Comparison of ENCODE assay signal across 14 cellular contexts in genomic region chr1:43069481-43070050, GRCh38.
DNase-seq lines count a peak whose midpoint lies in the region; ATAC-seq and TF ChIP-seq lines count a peak whose summit lies in the region.
"Had no signal": no experiment of that assay in that cellular context is flagged by ENCODE, and none has a peak within 500 bp of the region (broad histone marks: within the 10 kb centered on the region; RNA-seq: fewer than 3 reads in every experiment).

No MANE protein-coding gene starts in this region.

- TF ChIP-seq POLR2A in testis (IDR thresholded peaks at IDR 0.05): no peak

- no peak for TF ChIP-seq CTCF in testis (IDR thresholded peaks at IDR 0.05)
- no peak for TF ChIP-seq CTCF in left ventricle myocardium inferior (IDR thresholded peaks at IDR 0.05; ENCODE audit: borderline replicate concordance)

- H3K56ac ChIP-seq in mesendoderm (ENCODE audit: low read length): peak overlapping the region; percentile 90

- ATAC-seq in HG02571 (IDR thresholded peaks at IDR 0.05; ENCODE audit: unreplicated experiment): no peak
- no peak for ATAC-seq in activated CD8-positive, alpha-beta T cell treated with anti-CD3 and anti-CD28 coated beads, Interleukin-2, amount 10 ng/mL, durations not matched to agents 7 days and 5 days
- ATAC-seq: natural killer cell had no signal

- intact Hi-C loops in testis (cut with DNase I; ENCODE audit: low total_unique reads): loop anchor here (5.0 kb wide), 1 partner anchor 147 kb away; no protein-coding TSS in a partner anchor
- intact Hi-C loops in left ventricle myocardium inferior (cut with micrococcal nuclease): no loop called here

- H3K79me1 ChIP-seq in mesendoderm (ENCODE audit: low read length): no peaks in the 10 kb centered on the region

- H3K27me3 ChIP-seq in mesendoderm (ENCODE audit: insufficient read depth, low read length, poor library complexity) (no peaks in the 10 kb centered on the region), testis (no peaks in the 10 kb centered on the region), left ventricle myocardium inferior (ENCODE audit: low read depth) (no peaks in the 10 kb centered on the region)

- no peaks in the 10 kb centered on the region for H3K9me3 Mint-ChIP-seq in activated CD8-positive, alpha-beta T cell treated with anti-CD3 and anti-CD28 coated beads, Interleukin-2, amount 10 ng/mL, durations not matched to agents 7 days and 5 days (ENCODE audit: insufficient read depth)
- H3K9me3 Mint-ChIP-seq: activated naive CD8-positive, alpha-beta T cell treated with anti-CD3 and anti-CD28 coated beads, Interleukin-2, amount 10 ng/mL, durations not matched to agents 7 days and 5 days; natural killer cell had no signal

- peak overlapping the region; percentile 66 for H3K4ac ChIP-seq in mesendoderm (ENCODE audit: low read depth, low read length)

- H3K9me3 ChIP-seq in testis (no peaks in the 10 kb centered on the region), left ventricle myocardium inferior (replicated peaks) (no peaks in the 10 kb centered on the region)

- H3K4me1 ChIP-seq in mesendoderm (ENCODE audit: control insufficient read depth, low read depth, low read length): peaks cover 3% of the 10 kb centered on the region
- peaks cover 5% of the 10 kb centered on the region for H3K4me1 ChIP-seq in testis
- H3K4me1 ChIP-seq in left ventricle myocardium inferior: peaks cover 18% of the 10 kb centered on the region

- H3K18ac ChIP-seq in mesendoderm (ENCODE audit: low read length): peak overlapping the region; percentile 71

- DNase-seq in NCI-H510A treated with DMSO at 0.1 percent for 48 hours (lab: John Stamatoyannopoulos, UW) (peak; percentile 51), NCI-H510A (lab: John Stamatoyannopoulos, UW) (no peak), caudate nucleus (lab: John Stamatoyannopoulos, UW) (peak in 7 of 61 donors; percentile 8 to 32 (median 15)), mesendoderm (peak; percentile 75), testis (peak; percentile 32), left ventricle myocardium inferior (no peak)
- DNase-seq in activated CD8-positive, alpha-beta T cell treated with anti-CD3 and anti-CD28 coated beads, Interleukin-2, amount 10 ng/mL, durations not matched to agents 7 days and 5 days: no peak
- DNase-seq: activated naive CD8-positive, alpha-beta T cell treated with anti-CD3 and anti-CD28 coated beads, Interleukin-2, amount 10 ng/mL, durations not matched to agents 7 days and 5 days; dermis blood vessel endothelial cell; Karpas-422; natural killer cell; NCI-H187 treated with DMSO at 0.1 percent for 48 hours had no signal

- no peaks in the 10 kb centered on the region for H3K36me3 ChIP-seq in mesendoderm (ENCODE audit: control insufficient read depth, insufficient read depth, low read length)
- no peaks in the 10 kb centered on the region for H3K36me3 ChIP-seq in testis (ENCODE audit: low read depth, missing control alignments)
- no peaks in the 10 kb centered on the region for H3K36me3 ChIP-seq in left ventricle myocardium inferior

- H3K27me3 Mint-ChIP-seq in activated CD8-positive, alpha-beta T cell treated with anti-CD3 and anti-CD28 coated beads, Interleukin-2, amount 10 ng/mL, durations not matched to agents 7 days and 5 days (ENCODE audit: low read depth): peaks cover 6% of the 10 kb centered on the region

- H4K5ac ChIP-seq in mesendoderm (ENCODE audit: low read length): no peak overlapping the region

- POLR2A ChIA-PET in activated CD8-positive, alpha-beta T cell treated with anti-CD3 and anti-CD28 coated beads, Interleukin-2, amount 10 ng/mL, durations not matched to agents 7 days and 5 days (lab: Charles Lee): no interaction called here

- no peak overlapping the region for H3K4me2 ChIP-seq in mesendoderm (ENCODE audit: low read length)

- no peak overlapping the region for H2BK15ac ChIP-seq in mesendoderm (replicated peaks; ENCODE audit: low read depth)

- peak overlapping the region; percentile 3 for H3K9ac ChIP-seq in mesendoderm (ENCODE audit: low read length)

- H2BK120ac ChIP-seq in mesendoderm (ENCODE audit: low read depth, low read length): peak overlapping the region; percentile 3

- no peak overlapping the region for H3K4me3 ChIP-seq in mesendoderm (ENCODE audit: low read length)
- H3K4me3 ChIP-seq in testis: no peak overlapping the region
- H3K4me3 ChIP-seq in left ventricle myocardium inferior: no peak overlapping the region

- peaks cover 15% of the 10 kb centered on the region for H3K4me1 Mint-ChIP-seq in activated CD8-positive, alpha-beta T cell treated with anti-CD3 and anti-CD28 coated beads, Interleukin-2, amount 10 ng/mL, durations not matched to agents 7 days and 5 days (ENCODE audit: low read depth)

- no CpG with 5 or more reads among the region's 12 CpGs for WGBS in mesendoderm (ENCODE audit: extremely low coverage, insufficient coverage, low lambda C conversion rate)
- WGBS in testis, 2 donors: 53 to 75% methylated on average over 6 to 12 of the region's 12 CpGs

- H2AK5ac ChIP-seq in mesendoderm (ENCODE audit: low read length): no peak overlapping the region

- H3K4me3 Mint-ChIP-seq in activated CD8-positive, alpha-beta T cell treated with anti-CD3 and anti-CD28 coated beads, Interleukin-2, amount 10 ng/mL, durations not matched to agents 7 days and 5 days: no peak overlapping the region
- H3K4me3 Mint-ChIP-seq: activated naive CD8-positive, alpha-beta T cell treated with anti-CD3 and anti-CD28 coated beads, Interleukin-2, amount 10 ng/mL, durations not matched to agents 7 days and 5 days; natural killer cell had no signal

- no peak overlapping the region for H4K8ac ChIP-seq in mesendoderm (ENCODE audit: low read depth, low read length)

- no peaks in the 10 kb centered on the region for H3K36me3 Mint-ChIP-seq in activated CD8-positive, alpha-beta T cell treated with anti-CD3 and anti-CD28 coated beads, Interleukin-2, amount 10 ng/mL, durations not matched to agents 7 days and 5 days (ENCODE audit: low read depth)
- H3K36me3 Mint-ChIP-seq: activated naive CD8-positive, alpha-beta T cell treated with anti-CD3 and anti-CD28 coated beads, Interleukin-2, amount 10 ng/mL, durations not matched to agents 7 days and 5 days; natural killer cell had no signal

- H3K27ac ChIP-seq in caudate nucleus (ENCODE audit: low read depth, low read length) (peak overlapping the region; percentile 65), mesendoderm (ENCODE audit: low read depth, low read length) (peak overlapping the region; percentile 25), testis (no peak overlapping the region), left ventricle myocardium inferior (replicated peaks) (no peak overlapping the region)
- H3K27ac ChIP-seq: 22Rv1 had no signal

- H3K79me2 ChIP-seq in mesendoderm (ENCODE audit: control insufficient read depth, insufficient read depth, low read length): no peaks in the 10 kb centered on the region

- no peak overlapping the region for H3K23ac ChIP-seq in mesendoderm (ENCODE audit: low read length)

- CTCF ChIA-PET in activated CD8-positive, alpha-beta T cell treated with anti-CD3 and anti-CD28 coated beads, Interleukin-2, amount 10 ng/mL, durations not matched to agents 7 days and 5 days (lab: Charles Lee): interaction anchor here (2.2 kb wide), 1 partner anchor 147 kb away, joined by 8 read pairs; no protein-coding TSS in a partner anchor

- H3K27ac Mint-ChIP-seq in activated CD8-positive, alpha-beta T cell treated with anti-CD3 and anti-CD28 coated beads, Interleukin-2, amount 10 ng/mL, durations not matched to agents 7 days and 5 days: no peak overlapping the region
- H3K27ac Mint-ChIP-seq: activated naive CD8-positive, alpha-beta T cell treated with anti-CD3 and anti-CD28 coated beads, Interleukin-2, amount 10 ng/mL, durations not matched to agents 7 days and 5 days had no signal

- H2BK5ac ChIP-seq in mesendoderm (ENCODE audit: low read length): peak overlapping the region; percentile 72

Comparison
In these comparisons a context has a peak if more than half of its experiments do, and no peak if none do; other contexts are left out.
1. DNase-seq: peak in NCI-H510A treated with DMSO at 0.1 percent for 48 hours (single experiment), mesendoderm (single experiment) and testis (single experiment); none in NCI-H510A (single experiment), left ventricle myocardium inferior (single experiment) and activated CD8-positive, alpha-beta T cell treated with anti-CD3 and anti-CD28 coated beads, Interleukin-2, amount 10 ng/mL, durations not matched to agents 7 days and 5 days (single experiment).
2. H3K27ac ChIP-seq: peak in caudate nucleus (single experiment) and mesendoderm (single experiment); none in testis (0 of 2) and left ventricle myocardium inferior (single experiment).